Comparison of ENCODE assay signal across 29 cellular contexts in genomic region chr12:52655251-52655650, GRCh38. TPM values are rescaled to one million over a fixed set of nuclear protein-coding genes. Genes with fewer than 3 reads are reported as not detected.
A peak's percentile ranks its signal among the peaks of the same experiment; 100 is the strongest.
DNase-seq lines count a peak whose midpoint lies in the region; ATAC-seq and TF ChIP-seq lines count a peak whose summit lies in the region.
"Had no signal": no experiment of that assay in that cellular context is flagged by ENCODE, and none has a peak within 500 bp of the region (broad histone marks: within the 10 kb centered on the region; RNA-seq: fewer than 3 reads in every experiment).

No MANE protein-coding gene starts in this region.

- no peak for DNase-seq in HCT116 (ENCODE audit: low read depth, low spot score)
- DNase-seq in PC-3, result peak; percentile 47
- DNase-seq in retina, result peak; percentile 20
- DNase-seq in activated T-cell treated with anti-CD3 and anti-CD28 coated beads, Interleukin-2, amount 50 U/mL, for 1 hour, result no peak
- DNase-seq in DMS79 (lab: John Stamatoyannopoulos, UW), result no peak
- no peak for DNase-seq in dorsolateral prefrontal cortex
- DNase-seq: activated B cell treated with CpG ODN at 0.5 μM for 24 hours; activated CD4-positive, alpha-beta T cell treated with anti-CD3 and anti-CD28 coated beads, Interleukin-2, amount 10 ng/mL, durations not matched to agents 7 days and 5 days; activated gamma-delta T cell treated with Interleukin-2 at 50 U/mL for 16 hours; activated T-cell treated with anti-CD3 and anti-CD28 coated beads, Interleukin-2, amount 50 U/mL, for 4 hours; dermis blood vessel endothelial cell; DMS153; hippocampal formation; Kasumi-1; NCI-H1436 treated with DMSO at 0.1 percent for 48 hours; NCI-H446 treated with DMSO at 0.1 percent for 48 hours; NCI-H774; stimulated activated CD4-positive, alpha-beta T cell treated with anti-CD3 and anti-CD28 coated beads, Interleukin-12 subunit alpha, Interleukin-12 subunit beta, amount 100 ng/mL, for 4 hours; stimulated activated CD4-positive, alpha-beta T cell treated with anti-CD3 and anti-CD28 coated beads, Interleukin-2, amount 100 ng/mL, for 48 hours; stimulated activated naive CD8-positive, alpha-beta T cell treated with anti-CD3 and anti-CD28 coated beads, Interleukin-15, amount 100 ng/mL, for 72 hours had no signal

- H3K4me2 ChIP-seq in HCT116 (ENCODE audit: low read length) (peak overlapping the region; percentile 60), PC-3 (ENCODE audit: low read length) (peak overlapping the region; percentile 77)
- H3K4me2 ChIP-seq: BLaER1 had no signal

- H3K4me3 ChIP-seq in HCT116 (replicated peaks in 1 of 2; ENCODE audit: low read depth in 1 of 2, low read length in 2 of 2) (no peak overlapping the region), PC-3 (ENCODE audit: low read length) (peak overlapping the region; percentile 49; the same call in 1 of the 2 replicates), dorsolateral prefrontal cortex (no peak overlapping the region)
- H3K4me3 ChIP-seq: BLaER1, SK-N-MC had no signal

- no peaks in the 10 kb centered on the region for H3F3A ChIP-seq in PC-3 (ENCODE audit: low read length, unreplicated experiment)

- RAD21 ChIA-PET in HCT116 (lab: Charles Lee; ENCODE audit: low non-redundant PET in 1 of 2, low total read pairs in 2 of 2, uncharacterized antibody in 2 of 2, unreplicated experiment in 2 of 2), result interaction anchor here in 1 of 2 experiments (0.7 kb wide), 1 partner anchor 259 kb away, joined by 4 read pairs; no protein-coding TSS in a partner anchor

- 0 out of 2 replicates have a peak, but pooled peaks cover 3% of the 10 kb centered on the region for H3K27me3 ChIP-seq in HCT116 (ENCODE audit: insufficient read depth, low read length)
- H3K27me3 ChIP-seq in PC-3 (ENCODE audit: low read length), result no peaks in the 10 kb centered on the region; the same call in 1 of the 2 replicates
- H3K27me3 ChIP-seq in dorsolateral prefrontal cortex, result peaks cover 0 to 14% (median 0%) of the 10 kb centered on the region in 45 donors
- H3K27me3 ChIP-seq: BLaER1 had no signal

- no peaks in the 10 kb centered on the region for H3K36me3 ChIP-seq in HCT116 (ENCODE audit: control insufficient read depth in 1 of 2, insufficient read depth in 2 of 2, low read length in 2 of 2)
- H3K36me3 ChIP-seq in PC-3 (ENCODE audit: low read depth, low read length), result no peaks in the 10 kb centered on the region
- H3K36me3 ChIP-seq: BLaER1 had no signal

- H2AFZ ChIP-seq in HCT116 (ENCODE audit: low read depth, low read length, poor library complexity, severe bottlenecking) (no peak overlapping the region), PC-3 (ENCODE audit: low read length) (peak overlapping the region; percentile 27; the same call in 1 of the 2 replicates)

- H3K27ac ChIP-seq in HCT116 (ENCODE audit: low read depth, low read length) (no peak overlapping the region), PC-3 (ENCODE audit: low read length) (peak overlapping the region; percentile 27; the same call in 1 of the 2 replicates), dorsolateral prefrontal cortex (no peak overlapping the region)
- H3K27ac ChIP-seq: BLaER1, SK-N-MC had no signal

- intact Hi-C loops in HCT116 (cut with micrococcal nuclease) (no loop called here), PC-3 (cut with micrococcal nuclease) (no loop called here), dorsolateral prefrontal cortex (cut with DNase I) (no loop called here)

- H3K9me3 ChIP-seq in HCT116 (ENCODE audit: control insufficient read depth in 1 of 2, insufficient read depth in 1 of 2, low read depth in 1 of 2, low read length in 2 of 2) (no peaks in the 10 kb centered on the region), PC-3 (ENCODE audit: low read length) (no peaks in the 10 kb centered on the region)
- H3K9me3 ChIP-seq: BLaER1 had no signal

- CTCF ChIA-PET in HCT116 (lab: Charles Lee) (interaction anchor here (1.1 kb wide), 2 partner anchors 216 to 259 kb away, joined by 3 to 4 read pairs; no protein-coding TSS in a partner anchor), PC-3 (lab: Charles Lee) (no interaction called here)

- ATAC-seq in HCT116, result peak; percentile 30
- no peak for ATAC-seq in PC-3
- peak; percentile 37 for ATAC-seq in esophagus mucosa
- ATAC-seq: activated T-cell treated with anti-CD3 and anti-CD28 coated beads, Interleukin-2, amount 50 U/mL, for 4 hours; HepG2; stimulated activated naive CD8-positive, alpha-beta T cell treated with anti-CD3 and anti-CD28 coated beads, Interleukin-15, amount 100 ng/mL, for 72 hours had no signal

- TF ChIP-seq POLR2A in HCT116 (IDR thresholded peaks at IDR 0.05; ENCODE audit: borderline replicate concordance, extremely low read depth, insufficient read depth, insufficient read length), result no peak

- no TSS peak for BruUV-seq in HCT116 (replicated peaks; lab: Mats Ljungman, UMichigan)
- BruUV-seq in PC-3 (replicated peaks; lab: Mats Ljungman, UMichigan), result no TSS peak

- POLR2A ChIA-PET in HCT116 (lab: Charles Lee) (no interaction called here), PC-3 (lab: Charles Lee; ENCODE audit: unreplicated experiment) (no interaction called here)

- H3K79me2 ChIP-seq in HCT116 (ENCODE audit: insufficient read depth, low read length) (no peaks in the 10 kb centered on the region), PC-3 (ENCODE audit: low read length) (no peaks in the 10 kb centered on the region)

- no peaks in the 10 kb centered on the region for H4K20me1 ChIP-seq in HCT116 (ENCODE audit: insufficient read depth)
- H4K20me1 ChIP-seq in PC-3 (ENCODE audit: low read length), result no peaks in the 10 kb centered on the region
- H4K20me1 ChIP-seq: BLaER1 had no signal

- H3K9me2 ChIP-seq in HCT116 (ENCODE audit: insufficient read depth), result no peaks in the 10 kb centered on the region
- H3K9me2 ChIP-seq in PC-3 (replicated peaks; ENCODE audit: low read length), result no peaks in the 10 kb centered on the region

- H3K9ac ChIP-seq in HCT116 (ENCODE audit: low read length) (no peak overlapping the region), PC-3 (ENCODE audit: low read length) (no peak overlapping the region)
- H3K9ac ChIP-seq: BLaER1 had no signal

- no peak for TF ChIP-seq RAD21 in HCT116 (IDR thresholded peaks at IDR 0.05; ENCODE audit: low read depth)

- TF ChIP-seq CTCF in HCT116 (IDR thresholded peaks at IDR 0.05 in 2 of 3, conservative IDR thresholded peaks at IDR 0.05 in 1 of 3; ENCODE audit: borderline replicate concordance in 1 of 3, insufficient read depth in 1 of 3, low read depth in 2 of 3, low read length in 2 of 3) (no peak), PC-3 (conservative IDR thresholded peaks at IDR 0.05; ENCODE audit: low read depth, low read length) (no peak), dorsolateral prefrontal cortex (IDR thresholded peaks at IDR 0.05 in 54 of 56, conservative IDR thresholded peaks at IDR 0.05 in 2 of 56; ENCODE audit: low read depth in 1 of 56, partially characterized antibody in 56 of 56) (no peak)

- H3K4me1 ChIP-seq in HCT116 (ENCODE audit: control insufficient read depth in 1 of 2, insufficient read depth in 2 of 2, low read length in 2 of 2), result peaks cover 15 to 21% of the 10 kb centered on the region in 2 experiments
- H3K4me1 ChIP-seq in PC-3 (ENCODE audit: insufficient read depth, low read length), result peaks cover 27% of the 10 kb centered on the region

TF ChIP-seq in HCT116, 20 proteins besides CTCF, POLR2A, EP300 and RAD21 (continues in another document):
- no peak for TF ChIP-seq SP1 (IDR thresholded peaks at IDR 0.05; ENCODE audit: low read depth)
- TF ChIP-seq TCF7L2 (IDR thresholded peaks at IDR 0.05; ENCODE audit: borderline replicate concordance, extremely low read depth, insufficient read depth, insufficient read length), result no peak

RNA-seq across cellular contexts. Expression of gene KRT2, which starts 3.2 kb away (rescaled TPM):
- not detected for total RNA-seq in HCT116 (2021; ENCODE audit: unreplicated experiment)
- not detected in 2 replicates for polyA plus RNA-seq in HCT116 (2012)
- 0.23 TPM in 1 of 2 replicates, not detected in the other for total RNA-seq in PC-3 (2014; rRNA removed)
- not detected for total RNA-seq in esophagus mucosa
- under 1 TPM in 2 of 120 experiments, not detected in 118; 0.20 to 0.48 TPM for total RNA-seq in dorsolateral prefrontal cortex
- total RNA-seq: activated B cell treated with CpG ODN at 0.5 μM for 24 hours; activated T-cell treated with anti-CD3 and anti-CD28 coated beads, Interleukin-2, amount 50 U/mL, for 4 hours; dermis blood vessel endothelial cell; fibroblast of lung; H9; HepG2; right cardiac atrium had no signal
- polyA plus RNA-seq: AG04450, fibroblast of lung, HepG2, right cardiac atrium had no signal

RNA-seq across cellular contexts. Expression of gene KRT1, which starts 25.0 kb away (rescaled TPM):
- total RNA-seq in HCT116 (2021; ENCODE audit: unreplicated experiment) (0.20 TPM), PC-3 (2014; rRNA removed) (not detected in 2 replicates), esophagus mucosa (2.5 TPM), dorsolateral prefrontal cortex (1 to 10 TPM in 1 of 120 experiments, under 1 TPM in 11, not detected in 108; 0.16 to 1.0 (median 0.22) TPM)
- not detected in 2 replicates for polyA plus RNA-seq in HCT116 (2012)
- total RNA-seq: activated B cell treated with CpG ODN at 0.5 μM for 24 hours, dermis blood vessel endothelial cell, fibroblast of lung, H9, HepG2, right cardiac atrium had no signal
- polyA plus RNA-seq: AG04450, fibroblast of lung, HepG2, right cardiac atrium had no signal

RNA-seq across cellular contexts. Expression of gene KRT73, which starts 36.9 kb away (rescaled TPM):
- total RNA-seq in HCT116 (2021; ENCODE audit: unreplicated experiment) (not detected), PC-3 (2014; rRNA removed) (not detected in 2 replicates), esophagus mucosa (not detected), dorsolateral prefrontal cortex (under 1 TPM in 2 of 120 experiments, not detected in 118; 0.20 to 0.22 TPM)
- polyA plus RNA-seq in HCT116 (2012), result not detected in 2 replicates
- total RNA-seq: activated B cell treated with CpG ODN at 0.5 μM for 24 hours, dermis blood vessel endothelial cell, fibroblast of lung, H9, HepG2, right cardiac atrium had no signal
- polyA plus RNA-seq: AG04450, fibroblast of lung, HepG2, right cardiac atrium had no signal

RNA-seq across cellular contexts. Expression of gene KRT77, which starts 48.1 kb away (rescaled TPM):
- total RNA-seq in HCT116 (2021; ENCODE audit: unreplicated experiment) (not detected), PC-3 (2014; rRNA removed) (not detected in 2 replicates), esophagus mucosa (not detected), dorsolateral prefrontal cortex (under 1 TPM in 1 of 120 experiments, not detected in 119; 0.07 TPM)
- not detected in 2 replicates for polyA plus RNA-seq in HCT116 (2012)
- total RNA-seq: activated B cell treated with CpG ODN at 0.5 μM for 24 hours; activated CD4-positive, alpha-beta T cell treated with anti-CD3 and anti-CD28 coated beads, Interleukin-2, amount 10 ng/mL, durations not matched to agents 7 days and 5 days; activated T-cell treated with anti-CD3 and anti-CD28 coated beads, Interleukin-2, amount 50 U/mL, for 4 hours; dermis blood vessel endothelial cell; fibroblast of lung; H9; HepG2; right cardiac atrium; T-helper 1 cell treated with Interleukin-12 subunit alpha and Interleukin-12 subunit beta and Interleukin-4 antibody, amounts not matched to agents 30 ng/mL and 1 ng/mL, for 36 hours had no signal
- polyA plus RNA-seq: AG04450, fibroblast of lung, HepG2, right cardiac atrium had no signal

RNA-seq across cellular contexts. Expression of gene KRT72, which starts 54.0 kb away (rescaled TPM):
- 0.17 TPM for total RNA-seq in HCT116 (2021; ENCODE audit: unreplicated experiment)
- 0.02 TPM in 1 of 2 replicates, not detected in the other for polyA plus RNA-seq in HCT116 (2012)
- total RNA-seq in PC-3 (2014; rRNA removed), result not detected in 2 replicates
- total RNA-seq in esophagus mucosa, result not detected
- total RNA-seq in dorsolateral prefrontal cortex, result under 1 TPM in 1 of 120 experiments, not detected in 119; 0.26 TPM
- total RNA-seq: activated B cell treated with CpG ODN at 0.5 μM for 24 hours, dermis blood vessel endothelial cell, fibroblast of lung, H9, HepG2, right cardiac atrium had no signal
- polyA plus RNA-seq: AG04450, fibroblast of lung, HepG2, right cardiac atrium had no signal

Comparison
In these comparisons a context has a peak if more than half of its experiments do, and no peak if none do; other contexts are left out.
1. DNase-seq: peak in PC-3 (single experiment) and retina (single experiment); none in HCT116 (single experiment), activated T-cell treated with anti-CD3 and anti-CD28 coated beads, Interleukin-2, amount 50 U/mL, for 1 hour (single experiment), DMS79 (single experiment) and dorsolateral prefrontal cortex (0 of 10).